29 cellular contexts compared by ENCODE assay signal in the genomic region with DNA sequence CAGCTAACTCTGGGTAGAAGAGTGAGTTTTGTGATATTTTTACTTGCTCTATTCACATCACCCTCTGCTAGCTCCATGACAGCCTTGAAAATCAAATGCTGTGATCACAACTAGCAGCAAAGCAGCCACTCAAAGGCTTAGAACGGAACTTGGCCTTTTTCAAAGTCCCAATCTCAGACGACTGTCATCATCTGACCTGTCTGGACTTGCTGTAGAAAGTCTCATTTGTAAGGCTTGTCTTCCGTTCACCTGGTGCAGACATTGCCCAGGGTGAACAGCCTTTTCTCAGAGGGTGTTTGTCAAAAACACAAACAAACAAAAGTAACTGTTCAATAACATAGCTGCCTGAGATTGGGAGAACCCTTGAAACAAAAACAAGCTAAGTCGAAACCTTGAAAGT.
"Had no signal": no experiment of that assay in that cellular context is flagged by ENCODE, and none has a peak within 500 bp of the region (broad histone marks: within the 10 kb centered on the region; RNA-seq: fewer than 3 reads in every experiment).

No MANE protein-coding gene starts in this region.

- H2AFZ ChIP-seq: hepatocyte had no signal

- H3K4me3 Mint-ChIP-seq: activated CD4-positive, alpha-beta memory T cell treated with anti-CD3 and anti-CD28 coated beads for 36 hours; activated CD4-positive, alpha-beta T cell treated with anti-CD3 and anti-CD28 coated beads for 36 hours; activated CD4-positive, alpha-beta T cell treated with anti-CD3 and anti-CD28 coated beads, Interleukin-2, amount 10 ng/mL, durations not matched to agents 24 days and 14 days; activated CD8-positive, alpha-beta memory T cell treated with anti-CD3 and anti-CD28 coated beads, Interleukin-2, amount 10 ng/mL, durations not matched to agents 7 days and 5 days; activated CD8-positive, alpha-beta T cell treated with anti-CD3 and anti-CD28 coated beads, Interleukin-2, amount 10 ng/mL, durations not matched to agents 7 days and 5 days; activated naive CD4-positive, alpha-beta T cell treated with anti-CD3 and anti-CD28 coated beads for 36 hours; activated naive CD4-positive, alpha-beta T cell treated with anti-CD3 and anti-CD28 coated beads, Interleukin-2, amount 50 U/mL, for 24 hours; activated naive CD8-positive, alpha-beta T cell treated with anti-CD3 and anti-CD28 coated beads for 36 hours; activated T-helper 1 cell treated with anti-CD3 and anti-CD28 coated beads, Interleukin-12 subunit alpha, Interleukin-12 subunit beta, Interleukin-2, Interleukin-4 antibody, amounts not matched to agents 30 ng/mL and 10 ng/mL and 1 ng/mL, durations not matched to agents 14 hours and 24 hours and 36 hours; brain; effector memory CD8-positive, alpha-beta T cell had no signal

- H3K27me3 Mint-ChIP-seq: activated CD4-positive, alpha-beta memory T cell treated with anti-CD3 and anti-CD28 coated beads for 36 hours; activated CD4-positive, alpha-beta T cell treated with anti-CD3 and anti-CD28 coated beads, Interleukin-2, amount 10 ng/mL, durations not matched to agents 24 days and 14 days; activated CD8-positive, alpha-beta memory T cell treated with anti-CD3 and anti-CD28 coated beads, Interleukin-2, amount 10 ng/mL, durations not matched to agents 7 days and 5 days had no signal

- H3K4me1 Mint-ChIP-seq: activated CD4-positive, alpha-beta T cell treated with anti-CD3 and anti-CD28 coated beads for 36 hours; activated CD4-positive, alpha-beta T cell treated with anti-CD3 and anti-CD28 coated beads, Interleukin-2, amount 10 ng/mL, durations not matched to agents 24 days and 14 days; activated CD8-positive, alpha-beta memory T cell treated with anti-CD3 and anti-CD28 coated beads, Interleukin-2, amount 10 ng/mL, durations not matched to agents 7 days and 5 days; activated naive CD4-positive, alpha-beta T cell treated with anti-CD3 and anti-CD28 coated beads, Interleukin-2, amount 50 U/mL, for 24 hours; activated naive CD8-positive, alpha-beta T cell treated with anti-CD3 and anti-CD28 coated beads for 36 hours; brain had no signal

- H3K27ac ChIP-seq: ascending aorta, gastroesophageal sphincter, heart right ventricle, hepatocyte had no signal

- H3K4me1 ChIP-seq: ascending aorta, gastroesophageal sphincter, heart right ventricle had no signal

- FAIRE-seq: colon had no signal

- H3K4me2 ChIP-seq: hepatocyte had no signal

- H3K36me3 Mint-ChIP-seq: activated CD8-positive, alpha-beta memory T cell treated with anti-CD3 and anti-CD28 coated beads, Interleukin-2, amount 10 ng/mL, durations not matched to agents 7 days and 5 days; activated naive CD4-positive, alpha-beta T cell treated with anti-CD3 and anti-CD28 coated beads, Interleukin-2, amount 50 U/mL, for 24 hours; activated naive CD8-positive, alpha-beta T cell treated with anti-CD3 and anti-CD28 coated beads for 36 hours; brain had no signal

- H3K36me3 ChIP-seq: ascending aorta, gastroesophageal sphincter, heart right ventricle had no signal

- H3K27me3 ChIP-seq: ascending aorta, hepatocyte had no signal

- H3K9me3 Mint-ChIP-seq: activated T-helper 1 cell treated with anti-CD3 and anti-CD28 coated beads, Interleukin-12 subunit alpha, Interleukin-12 subunit beta, Interleukin-2, Interleukin-4 antibody, amounts not matched to agents 30 ng/mL and 10 ng/mL and 1 ng/mL, durations not matched to agents 14 hours and 24 hours and 36 hours had no signal

- H3K27ac Mint-ChIP-seq: activated CD4-positive, alpha-beta memory T cell treated with anti-CD3 and anti-CD28 coated beads for 36 hours; activated CD4-positive, alpha-beta T cell treated with anti-CD3 and anti-CD28 coated beads for 36 hours; activated CD4-positive, alpha-beta T cell treated with anti-CD3 and anti-CD28 coated beads, Interleukin-2, amount 10 ng/mL, durations not matched to agents 24 days and 14 days; activated CD8-positive, alpha-beta memory T cell treated with anti-CD3 and anti-CD28 coated beads, Interleukin-2, amount 10 ng/mL, durations not matched to agents 7 days and 5 days; activated CD8-positive, alpha-beta T cell treated with anti-CD3 and anti-CD28 coated beads, Interleukin-2, amount 10 ng/mL, durations not matched to agents 7 days and 5 days; activated naive CD4-positive, alpha-beta T cell treated with anti-CD3 and anti-CD28 coated beads for 36 hours; activated naive CD4-positive, alpha-beta T cell treated with anti-CD3 and anti-CD28 coated beads, Interleukin-2, amount 50 U/mL, for 24 hours; activated naive CD8-positive, alpha-beta T cell treated with anti-CD3 and anti-CD28 coated beads for 36 hours; activated T-helper 1 cell treated with anti-CD3 and anti-CD28 coated beads, Interleukin-12 subunit alpha, Interleukin-12 subunit beta, Interleukin-2, Interleukin-4 antibody, amounts not matched to agents 30 ng/mL and 10 ng/mL and 1 ng/mL, durations not matched to agents 14 hours and 24 hours and 36 hours; activated T-helper 2 cell treated with anti-CD3 and anti-CD28 coated beads, Interferon-gamma antibody, Interleukin-2, Interleukin-4, amounts not matched to agents 10 μg/mL and 5 μg/mL and 100 μg/mL, durations not matched to agents 14 hours and 24 hours and 36 hours; brain; effector memory CD8-positive, alpha-beta T cell had no signal

- H3K79me2 ChIP-seq: hepatocyte had no signal

- DNase-seq: activated CD4-positive, alpha-beta memory T cell treated with anti-CD3 and anti-CD28 coated beads for 36 hours; activated CD4-positive, alpha-beta T cell treated with anti-CD3 and anti-CD28 coated beads for 36 hours; activated CD4-positive, alpha-beta T cell treated with anti-CD3 and anti-CD28 coated beads, Interleukin-2, amount 10 ng/mL, durations not matched to agents 24 days and 14 days; activated CD4-positive, CD25-positive, alpha-beta regulatory T cell; activated CD4-positive, CD25-positive, alpha-beta regulatory T cell treated with anti-CD3 and anti-CD28 coated beads, Interleukin-2, amount 50 U/mL, for 72 hours; activated CD8-positive, alpha-beta memory T cell treated with anti-CD3 and anti-CD28 coated beads, Interleukin-2, amount 10 ng/mL, durations not matched to agents 7 days and 5 days; activated CD8-positive, alpha-beta memory T cell treated with anti-CD3 and anti-CD28 coated beads, Interleukin-2, amount 50 U/mL, for 4 hours; activated CD8-positive, alpha-beta T cell treated with anti-CD3 and anti-CD28 coated beads, Interleukin-2, amount 10 ng/mL, durations not matched to agents 7 days and 5 days; activated effector memory CD4-positive, alpha-beta T cell treated with anti-CD3 and anti-CD28 coated beads, Interleukin-2, amount 50 U/mL, for 16 hours; activated naive CD4-positive, alpha-beta T cell treated with anti-CD3 and anti-CD28 coated beads for 36 hours; activated naive CD8-positive, alpha-beta T cell treated with anti-CD3 and anti-CD28 coated beads for 36 hours; activated T-cell treated with anti-CD3 and anti-CD28 coated beads, Interleukin-2, amount 50 U/mL, for 1 hour; activated T-cell treated with anti-CD3 and anti-CD28 coated beads, Interleukin-2, amount 50 U/mL, for 48 hours; caudate nucleus; cortex of kidney; dermis blood vessel endothelial cell; effector CD4-positive, alpha-beta T cell; effector memory CD8-positive, alpha-beta T cell; foreskin melanocyte; heart right ventricle; T-helper 2 cell had no signal

- H3K4me3 ChIP-seq: ascending aorta, gastroesophageal sphincter, heart right ventricle, hepatocyte had no signal
